In the genomic region with DNA sequence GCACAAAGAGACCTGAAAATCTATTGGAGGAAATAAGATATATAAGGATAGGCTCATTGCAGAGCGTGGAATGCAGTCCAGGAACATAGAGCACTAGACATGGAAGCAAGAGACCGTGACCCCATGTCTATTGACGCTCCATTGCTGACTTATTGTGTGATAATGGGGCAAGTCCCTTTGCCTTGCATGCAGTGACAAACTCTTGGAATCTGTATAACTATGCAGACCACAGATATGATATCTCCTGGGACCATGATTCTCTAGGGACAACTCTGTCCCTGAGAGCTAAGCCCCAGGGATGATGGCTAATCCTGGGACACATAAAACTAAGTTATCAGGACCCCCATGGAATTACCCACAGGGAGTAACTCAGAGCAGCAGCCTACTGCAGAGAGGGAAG, we compare ENCODE assay signal across 15 cellular contexts.
A peak's percentile ranks its signal among the peaks of the same experiment; 100 is the strongest.
DNase-seq lines count a peak whose midpoint lies in the region; ATAC-seq, FAIRE-seq and TF ChIP-seq lines count a peak whose summit lies in the region.
"Had no signal": no experiment of that assay in that cellular context is flagged by ENCODE, and none has a peak within 500 bp of the region (broad histone marks: within the 10 kb centered on the region; RNA-seq: fewer than 3 reads in every experiment).

No MANE protein-coding gene starts in this region.

- H4K20me1 ChIP-seq in OCI-LY7 (ENCODE audit: insufficient read depth, low read length) (no peaks in the 10 kb centered on the region), H1 (replicated peaks in 1 of 2; ENCODE audit: control insufficient read depth in 1 of 2, insufficient read depth in 2 of 2, low read length in 2 of 2) (no peaks in the 10 kb centered on the region)

- H3K4me2 ChIP-seq in OCI-LY7 (ENCODE audit: low read length) (peak overlapping the region; percentile 38; the same call in 1 of the 2 replicates), H1 (ENCODE audit: insufficient read depth in 1 of 2, low read depth in 2 of 2, low read length in 2 of 2) (no peak overlapping the region), trophoblast cell (ENCODE audit: low read length) (no peak overlapping the region)
- H3K4me2 ChIP-seq: A549 had no signal

- DNase-seq in OCI-LY7 (ENCODE audit: low spot score): no peak
- no peak for DNase-seq in H1 (ENCODE audit: low read depth in 1 of 2, low spot score in 2 of 2)
- DNase-seq in trophoblast cell: peak; percentile 45 to 60
- no peak for DNase-seq in transverse colon
- no peak for DNase-seq in NCI-H226
- no peak for DNase-seq in upper lobe of right lung
- DNase-seq: CD8-positive, alpha-beta T cell; COR-L47; DND-41; GDM1; GM23248; H7 had no signal

- H4K8ac ChIP-seq in H1 (ENCODE audit: extremely low read depth, insufficient read depth, low read length): no peak overlapping the region
- no peak overlapping the region for H4K8ac ChIP-seq in trophoblast cell (ENCODE audit: low read depth, low read length)

- H3K27ac ChIP-seq in OCI-LY7 (ENCODE audit: low read depth, low read length, poor library complexity, severe bottlenecking): peak overlapping the region; percentile 19
- H3K27ac ChIP-seq in H1 (ENCODE audit: low read depth, low read length): no peak overlapping the region
- H3K27ac ChIP-seq in trophoblast cell (ENCODE audit: low read depth, low read length): no peak overlapping the region
- no peak overlapping the region for H3K27ac ChIP-seq in transverse colon
- H3K27ac ChIP-seq in upper lobe of right lung: no peak overlapping the region
- H3K27ac ChIP-seq: A549, GM23248 had no signal

- H3K79me2 ChIP-seq in OCI-LY7 (ENCODE audit: insufficient read depth, low read depth, low read length) (no peaks in the 10 kb centered on the region), H1 (ENCODE audit: control insufficient read depth in 1 of 2, insufficient read depth in 2 of 2, low read length in 2 of 2) (no peaks in the 10 kb centered on the region), trophoblast cell (ENCODE audit: control insufficient read depth, insufficient read depth, low read length, poor library complexity) (no peaks in the 10 kb centered on the region)

- no peak overlapping the region for H3K18ac ChIP-seq in H1 (ENCODE audit: extremely low read depth, low read length)
- no peak overlapping the region for H3K18ac ChIP-seq in trophoblast cell (ENCODE audit: low read length)

- intact Hi-C loops in OCI-LY7 (cut with micrococcal nuclease; ENCODE audit: unreplicated experiment): no loop called here
- intact Hi-C loops in transverse colon (cut with DNase I; ENCODE audit: low total_unique reads): no loop called here
- intact Hi-C loops in upper lobe of right lung (cut with DNase I): no loop called here

- H2BK5ac ChIP-seq in H1 (ENCODE audit: low read depth, low read length): no peak overlapping the region
- no peak overlapping the region for H2BK5ac ChIP-seq in trophoblast cell (ENCODE audit: low read depth, low read length, poor library complexity)

- no peak for ATAC-seq in upper lobe of right lung
- ATAC-seq: A549; CD8-positive, alpha-beta T cell; HepG2 had no signal

- POLR2A ChIA-PET in OCI-LY7 (lab: Charles Lee) (interaction anchor here (0.6 to 3.2 kb wide), 2 partner anchors 11 to 73 kb away, joined by 3 to 12 read pairs; a partner anchor contains a TSS), H1 (lab: Charles Lee; ENCODE audit: partially characterized antibody) (no interaction called here)

- H3K9me2 ChIP-seq in OCI-LY7 (ENCODE audit: insufficient read depth, low read length): no peaks in the 10 kb centered on the region

- FAIRE-seq in H1 (lab: Jason Lieb, UNC): no peak
- FAIRE-seq: A549, HepG2, HTR-8/SVneo had no signal

- H3K23me2 ChIP-seq in H1 (ENCODE audit: low read depth, low read length): no peaks in the 10 kb centered on the region

- no peak overlapping the region for H4K5ac ChIP-seq in H1 (ENCODE audit: insufficient read length, low read depth, low read length)

- H2BK15ac ChIP-seq in H1 (ENCODE audit: low read length): no peak overlapping the region

- H4K91ac ChIP-seq in H1 (replicated peaks; ENCODE audit: insufficient read length, low read length): no peak overlapping the region
- no peak overlapping the region for H4K91ac ChIP-seq in trophoblast cell (ENCODE audit: low read depth, low read length)

- no TSS peak for BruUV-seq in OCI-LY7 (replicated peaks; lab: Mats Ljungman, UMichigan)

- CTCF ChIA-PET in OCI-LY7 (lab: Charles Lee; ENCODE audit: unreplicated experiment): no interaction called here
- CTCF ChIA-PET in H1 (lab: Charles Lee; ENCODE audit: partially characterized antibody): no interaction called here

- no peak for TF ChIP-seq POLR2A in H1 (IDR thresholded peaks at IDR 0.05; ENCODE audit: control extremely low read depth in 1 of 2, low read depth in 2 of 2, low read length in 2 of 2)
- no peak for TF ChIP-seq POLR2A in transverse colon (IDR thresholded peaks at IDR 0.05)

- H2BK12ac ChIP-seq in H1 (ENCODE audit: low read depth, low read length): no peak overlapping the region
- H2BK12ac ChIP-seq in trophoblast cell (ENCODE audit: low read length): no peak overlapping the region

- H3K79me1 ChIP-seq in H1 (ENCODE audit: low read depth, low read length) (no peaks in the 10 kb centered on the region), trophoblast cell (ENCODE audit: low read length) (no peaks in the 10 kb centered on the region)

- TF ChIP-seq EP300 in H1 (IDR thresholded peaks at IDR 0.05; ENCODE audit: borderline replicate concordance in 1 of 2, low read depth in 2 of 2, low read length in 2 of 2): no peak
- TF ChIP-seq EP300 in transverse colon (IDR thresholded peaks at IDR 0.05; ENCODE audit: low read depth): no peak

- H2AFZ ChIP-seq in OCI-LY7 (ENCODE audit: low read length) (no peak overlapping the region), H1 (ENCODE audit: low read length) (no peak overlapping the region), trophoblast cell (ENCODE audit: insufficient read depth, low read length, poor library complexity) (no peak overlapping the region)
- H2AFZ ChIP-seq: GM23248 had no signal

- in situ Hi-C loops in transverse colon (cut with MboI; ENCODE audit: low pct_ligation_motif_present in 1 of 4, low pct_unique_long_range_greater_than_20kb in 1 of 4, low sequenced_read_pairs in 3 of 4): loop anchor here in 1 of 4 donors (25.0 kb wide), 1 partner anchor 667 kb away; no protein-coding TSS in a partner anchor

- no peak overlapping the region for H4K12ac ChIP-seq in trophoblast cell (ENCODE audit: low read depth, low read length)

- no peak overlapping the region for H2BK20ac ChIP-seq in H1 (ENCODE audit: low read length)

- no peak overlapping the region for H3K14ac ChIP-seq in H1 (ENCODE audit: insufficient read length)
- no peak overlapping the region for H3K14ac ChIP-seq in trophoblast cell (ENCODE audit: low read length)

- no peak overlapping the region for H3K56ac ChIP-seq in H1 (replicated peaks; ENCODE audit: insufficient read length, low read depth, low read length)

- H3K4ac ChIP-seq in H1 (replicated peaks; ENCODE audit: insufficient read length, low read depth, low read length): peak overlapping the region; percentile 33
- H3K4ac ChIP-seq in trophoblast cell (ENCODE audit: low read depth, low read length): no peak overlapping the region

- H3K23ac ChIP-seq in H1 (ENCODE audit: insufficient read length) (no peak overlapping the region), trophoblast cell (ENCODE audit: low read length) (no peak overlapping the region)

- WGBS in H1 (ENCODE audit: extremely low coverage in 1 of 2, insufficient coverage in 1 of 2, insufficient read length in 1 of 2, insufficient replicate concordance in 2 of 2, low coverage in 1 of 2, low lambda C conversion rate in 2 of 2, missing lambda C conversion rate in 1 of 2), 2 experiments: 95% methylated on average over 3 of the region's 3 CpGs; no CpG with 5 or more reads in 1 of the 2 experiments
- WGBS in trophoblast cell (ENCODE audit: extremely low coverage, insufficient coverage, insufficient read length): no CpG with 5 or more reads among the region's 3 CpGs
- 86 to 100% methylated on average over 2 to 3 of the region's 3 CpGs for WGBS in transverse colon (ENCODE audit: low coverage in 1 of 2), 2 donors

- TF ChIP-seq CTCF in OCI-LY7 (conservative IDR thresholded peaks at IDR 0.05; ENCODE audit: low read length) (no peak), H1 (IDR thresholded peaks at IDR 0.05; ENCODE audit: control extremely low read depth in 1 of 3, insufficient read depth in 1 of 3, low read depth in 1 of 3, low read length in 3 of 3) (no peak), transverse colon (IDR thresholded peaks at IDR 0.05) (no peak), upper lobe of right lung (IDR thresholded peaks at IDR 0.05) (no peak)

- H3K9ac ChIP-seq in H1 (replicated peaks in 1 of 4; ENCODE audit: extremely low read depth in 1 of 4, low read depth in 3 of 4, low read length in 3 of 4): no peak overlapping the region
- H3K9ac ChIP-seq in trophoblast cell (ENCODE audit: low read length): no peak overlapping the region
- H3K9ac ChIP-seq: GM23248 had no signal

- H3K27me3 ChIP-seq in H1 (replicated peaks in 1 of 4; ENCODE audit: control insufficient read depth in 3 of 4, extremely low read depth in 1 of 4, insufficient read depth in 3 of 4, low read length in 3 of 4) (no peaks in the 10 kb centered on the region), trophoblast cell (ENCODE audit: insufficient read depth, low read length) (no peaks in the 10 kb centered on the region), transverse colon (no peaks in the 10 kb centered on the region), upper lobe of right lung (no peaks in the 10 kb centered on the region)

- H2BK120ac ChIP-seq in H1 (replicated peaks; ENCODE audit: low read depth, low read length): no peak overlapping the region
- no peak overlapping the region for H2BK120ac ChIP-seq in trophoblast cell (ENCODE audit: insufficient read depth, low read length, poor library complexity)

- peaks cover 8% of the 10 kb centered on the region; the same call in 1 of the 2 replicates for H3K9me3 ChIP-seq in OCI-LY7 (ENCODE audit: low read length)
- no peaks in the 10 kb centered on the region for H3K9me3 ChIP-seq in H1 (ENCODE audit: insufficient read depth in 2 of 2, low read depth in 1 of 2, low read length in 1 of 2)
- H3K9me3 ChIP-seq in trophoblast cell (ENCODE audit: insufficient read depth, low read depth, low read length): no peaks in the 10 kb centered on the region
- H3K9me3 ChIP-seq in transverse colon: no peaks in the 10 kb centered on the region
- no peaks in the 10 kb centered on the region for H3K9me3 ChIP-seq in upper lobe of right lung
- H3K9me3 ChIP-seq: A549 had no signal

- H3K36me3 ChIP-seq in OCI-LY7 (ENCODE audit: insufficient read depth, low read length) (peaks cover 18% of the 10 kb centered on the region), H1 (ENCODE audit: control insufficient read depth in 2 of 4, insufficient read depth in 4 of 4, low read length in 3 of 4) (no peaks in the 10 kb centered on the region), trophoblast cell (ENCODE audit: control insufficient read depth in 1 of 2, insufficient read depth in 2 of 2, low read length in 2 of 2) (no peaks in the 10 kb centered on the region), transverse colon (no peaks in the 10 kb centered on the region), upper lobe of right lung (no peaks in the 10 kb centered on the region)

- TF ChIP-seq RAD21 in H1 (IDR thresholded peaks at IDR 0.05 in 1 of 2, conservative IDR thresholded peaks at IDR 0.05 in 1 of 2; ENCODE audit: low read depth in 2 of 2, low read length in 2 of 2): no peak

- H3K4me1 ChIP-seq in OCI-LY7 (ENCODE audit: insufficient read depth, low read length, poor library complexity, severe bottlenecking): peaks cover 64% of the 10 kb centered on the region
- H3K4me1 ChIP-seq in H1 (replicated peaks in 1 of 4; ENCODE audit: control insufficient read depth in 3 of 4, insufficient read depth in 4 of 4, low read length in 3 of 4): peaks cover 0 to 12% (median 6%) of the 10 kb centered on the region in 4 experiments; a peak in 5 of 7 replicates
- H3K4me1 ChIP-seq in trophoblast cell (ENCODE audit: control insufficient read depth in 1 of 2, insufficient read depth in 2 of 2, low read length in 2 of 2): peaks cover 0 to 2% of the 10 kb centered on the region in 2 experiments
- H3K4me1 ChIP-seq in transverse colon: peaks cover 0 to 12% (median 7%) of the 10 kb centered on the region in 4 donors
- H3K4me1 ChIP-seq in upper lobe of right lung: peaks cover 2% of the 10 kb centered on the region

- no peak overlapping the region for H3K4me3 ChIP-seq in OCI-LY7 (ENCODE audit: low read depth, low read length, poor library complexity, severe bottlenecking)
- H3K4me3 ChIP-seq in H1 (ENCODE audit: extremely low read depth in 1 of 4, insufficient read depth in 2 of 4, low read depth in 3 of 4, low read length in 4 of 4): no peak overlapping the region
- H3K4me3 ChIP-seq in trophoblast cell (ENCODE audit: low read depth, low read length): no peak overlapping the region
- H3K4me3 ChIP-seq in transverse colon: no peak overlapping the region
- no peak overlapping the region for H3K4me3 ChIP-seq in upper lobe of right lung
- H3K4me3 ChIP-seq: A549, GM23248 had no signal

- H2AK5ac ChIP-seq in H1 (ENCODE audit: low read depth, low read length) (no peak overlapping the region), trophoblast cell (ENCODE audit: low read length) (no peak overlapping the region)

Comparison
In these comparisons a context has a peak if more than half of its experiments do, and no peak if none do; other contexts are left out.
1. DNase-seq: peak in trophoblast cell (2 of 2); none in OCI-LY7 (single experiment), H1 (0 of 2), transverse colon (single experiment), NCI-H226 (single experiment) and upper lobe of right lung (single experiment).